Comparison of ENCODE assay signal across 10 cellular contexts in the genomic region with DNA sequence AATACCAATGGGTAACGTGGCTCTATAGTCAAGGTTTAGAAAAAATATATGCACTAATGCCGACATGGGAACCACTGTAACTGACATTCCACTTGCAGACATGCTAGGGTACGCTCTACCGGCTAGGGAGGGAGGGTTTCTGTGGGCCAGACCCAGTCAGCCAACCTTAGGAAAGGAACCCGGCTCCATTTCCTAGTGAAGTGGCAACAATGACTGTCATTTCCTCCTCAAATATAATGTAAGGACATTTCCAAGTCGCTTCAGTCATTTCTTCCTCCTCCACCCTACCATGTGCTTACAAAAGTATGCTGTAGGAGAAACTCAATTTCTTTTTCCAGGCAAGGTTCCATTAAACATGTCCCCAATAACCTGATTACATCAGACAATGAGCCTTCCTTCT.
DNase-seq lines count a peak whose midpoint lies in the region; ATAC-seq and TF ChIP-seq lines count a peak whose summit lies in the region.
"Had no signal": no experiment of that assay in that cellular context is flagged by ENCODE, and none has a peak within 500 bp of the region (broad histone marks: within the 10 kb centered on the region; RNA-seq: fewer than 3 reads in every experiment).

No MANE protein-coding gene starts in this region.

- no peaks in the 10 kb centered on the region for H3K27me3 ChIP-seq in CD4-positive, alpha-beta memory T cell (ENCODE audit: insufficient read depth, low read length)

- no peak for ATAC-seq in activated naive CD8-positive, alpha-beta T cell treated with anti-CD3 and anti-CD28 coated beads, Interleukin-2, amount 10 ng/mL, durations not matched to agents 7 days and 5 days (ENCODE audit: low read depth)
- ATAC-seq in HG02884 (IDR thresholded peaks at IDR 0.05; ENCODE audit: unreplicated experiment), result no peak

- H3K9me3 ChIP-seq in CD4-positive, alpha-beta memory T cell (ENCODE audit: control insufficient read depth in 1 of 2, low read length in 2 of 2), result no peaks in the 10 kb centered on the region
- H3K9me3 ChIP-seq in KOPT-K1 (ENCODE audit: insufficient read depth, low read length, poor library complexity, severe bottlenecking), result peaks cover 3% of the 10 kb centered on the region

- H3K36me3 Mint-ChIP-seq in CD4-positive, alpha-beta memory T cell, result peaks cover 0 to 5% of the 10 kb centered on the region in 2 donors
- H3K36me3 Mint-ChIP-seq in activated naive CD8-positive, alpha-beta T cell treated with anti-CD3 and anti-CD28 coated beads, Interleukin-2, amount 10 ng/mL, durations not matched to agents 7 days and 5 days, result peaks cover 10% of the 10 kb centered on the region
- no peaks in the 10 kb centered on the region for H3K36me3 Mint-ChIP-seq in mesothelial cell of epicardium

- H3K27ac ChIP-seq in CD4-positive, alpha-beta memory T cell (ENCODE audit: low read depth, low read length), result peak overlapping the region; percentile 78
- H3K27ac ChIP-seq in KOPT-K1 (ENCODE audit: low read depth, low read length, poor library complexity, severe bottlenecking), result peak overlapping the region; percentile 87

- H3K36me3 ChIP-seq in CD4-positive, alpha-beta memory T cell (ENCODE audit: insufficient read depth, low read length), result no peaks in the 10 kb centered on the region
- peaks cover 9% of the 10 kb centered on the region for H3K36me3 ChIP-seq in KOPT-K1 (ENCODE audit: insufficient read depth, low read length)

- H3K4me1 Mint-ChIP-seq in CD4-positive, alpha-beta memory T cell, result peaks cover 39 to 73% (median 61%) of the 10 kb centered on the region in 4 donors
- peaks cover 27% of the 10 kb centered on the region for H3K4me1 Mint-ChIP-seq in activated naive CD8-positive, alpha-beta T cell treated with anti-CD3 and anti-CD28 coated beads, Interleukin-2, amount 10 ng/mL, durations not matched to agents 7 days and 5 days
- peaks cover 41% of the 10 kb centered on the region for H3K4me1 Mint-ChIP-seq in mesothelial cell of epicardium

- H3K4me3 Mint-ChIP-seq in CD4-positive, alpha-beta memory T cell, result peak overlapping the region; percentile 84 to 96 (median 90)
- H3K4me3 Mint-ChIP-seq in activated naive CD8-positive, alpha-beta T cell treated with anti-CD3 and anti-CD28 coated beads, Interleukin-2, amount 10 ng/mL, durations not matched to agents 7 days and 5 days, result peak overlapping the region; percentile 85
- H3K4me3 Mint-ChIP-seq in mesothelial cell of epicardium, result peak overlapping the region; percentile 78

- CTCF ChIA-PET in CD4-positive, alpha-beta memory T cell (lab: Charles Lee; ENCODE audit: partially characterized antibody), result interaction anchor here (0.9 to 2.2 kb wide), 7 partner anchors 10 to 30 kb away, joined by 3 to 17 read pairs (median 5); no protein-coding TSS in a partner anchor

- H3K4me1 ChIP-seq in CD4-positive, alpha-beta memory T cell (ENCODE audit: insufficient read depth, low read length), result peaks cover 46% of the 10 kb centered on the region

- peak overlapping the region; percentile 84 to 98 (median 96) for H3K27ac Mint-ChIP-seq in CD4-positive, alpha-beta memory T cell
- peak overlapping the region; percentile 89 for H3K27ac Mint-ChIP-seq in activated naive CD8-positive, alpha-beta T cell treated with anti-CD3 and anti-CD28 coated beads, Interleukin-2, amount 10 ng/mL, durations not matched to agents 7 days and 5 days
- peak overlapping the region; percentile 98 for H3K27ac Mint-ChIP-seq in mesothelial cell of epicardium

- no peak for TF ChIP-seq CTCF in mesothelial cell of epicardium (IDR thresholded peaks at IDR 0.05; ENCODE audit: unreplicated experiment)

- intact Hi-C loops in CD4-positive, alpha-beta memory T cell (cut with micrococcal nuclease), result loop anchor here (1.0 to 2.0 kb wide), 2 partner anchors 21 to 83 kb away; a partner anchor contains a TSS

- peak in 2 of 5 donors; percentile 11 to 44 for DNase-seq in CD4-positive, alpha-beta memory T cell
- no peak for DNase-seq in activated naive CD8-positive, alpha-beta T cell treated with anti-CD3 and anti-CD28 coated beads, Interleukin-2, amount 10 ng/mL, durations not matched to agents 7 days and 5 days
- no peak for DNase-seq in mesothelial cell of epicardium (ENCODE audit: low spot score in 2 of 2, unreplicated experiment in 2 of 2)
- DNase-seq in DMS153 treated with DMSO at 0.1 percent for 48 hours (lab: John Stamatoyannopoulos, UW; ENCODE audit: unreplicated experiment), result no peak
- no peak for DNase-seq in ecto neural progenitor cell (ENCODE audit: low spot score)
- DNase-seq in kidney tubule cell (ENCODE audit: low spot score), result no peak
- DNase-seq: anterior cingulate cortex, head of caudate nucleus had no signal

- no peaks in the 10 kb centered on the region for H3K27me3 Mint-ChIP-seq in CD4-positive, alpha-beta memory T cell
- H3K27me3 Mint-ChIP-seq in activated naive CD8-positive, alpha-beta T cell treated with anti-CD3 and anti-CD28 coated beads, Interleukin-2, amount 10 ng/mL, durations not matched to agents 7 days and 5 days, result peaks cover 5% of the 10 kb centered on the region
- H3K27me3 Mint-ChIP-seq in mesothelial cell of epicardium (ENCODE audit: low read depth), result no peaks in the 10 kb centered on the region

- POLR2A ChIA-PET in CD4-positive, alpha-beta memory T cell (lab: Charles Lee; ENCODE audit: partially characterized antibody), result interaction anchor here (0.6 to 2.5 kb wide), 7 partner anchors 9 to 638 kb away, joined by 3 to 8 read pairs (median 4); a partner anchor contains a TSS
- POLR2A ChIA-PET in activated naive CD8-positive, alpha-beta T cell treated with anti-CD3 and anti-CD28 coated beads, Interleukin-2, amount 10 ng/mL, durations not matched to agents 7 days and 5 days (lab: Charles Lee), result interaction anchor here (1.0 kb wide), 1 partner anchor 13 kb away, joined by 3 read pairs; no protein-coding TSS in a partner anchor

- no peaks in the 10 kb centered on the region for H3K9me3 Mint-ChIP-seq in CD4-positive, alpha-beta memory T cell
- H3K9me3 Mint-ChIP-seq in activated naive CD8-positive, alpha-beta T cell treated with anti-CD3 and anti-CD28 coated beads, Interleukin-2, amount 10 ng/mL, durations not matched to agents 7 days and 5 days, result no peaks in the 10 kb centered on the region
- H3K9me3 Mint-ChIP-seq in mesothelial cell of epicardium, result no peaks in the 10 kb centered on the region

- H3K4me3 ChIP-seq in CD4-positive, alpha-beta memory T cell (ENCODE audit: low read length in 2 of 2), result peak overlapping the region; percentile 33 to 36
